In genomic region chr6:41562633-41562975, GRCh38 we compare ENCODE assay signal across 22 cellular contexts. TPM values are rescaled to one million over a fixed set of nuclear protein-coding genes. Genes with fewer than 3 reads are reported as not detected.
DNase-seq lines count a peak whose midpoint lies in the region; ATAC-seq and TF ChIP-seq lines count a peak whose summit lies in the region.
"Had no signal": no experiment of that assay in that cellular context is flagged by ENCODE, and none has a peak within 500 bp of the region (broad histone marks: within the 10 kb centered on the region; RNA-seq: fewer than 3 reads in every experiment).

No MANE protein-coding gene starts in this region.

- H3K4me1 Mint-ChIP-seq in type B pancreatic cell (ENCODE audit: unreplicated experiment) = peaks cover 48% of the 10 kb centered on the region
- peaks cover 29% of the 10 kb centered on the region for H3K4me1 Mint-ChIP-seq in activated CD8-positive, alpha-beta T cell treated with anti-CD3 and anti-CD28 coated beads, Interleukin-2, amount 10 ng/mL, durations not matched to agents 7 days and 5 days (ENCODE audit: low read depth)
- H3K4me1 Mint-ChIP-seq in Calu3 (ENCODE audit: low read depth, unreplicated experiment) = no peaks in the 10 kb centered on the region

- H3K4me3 ChIP-seq in OCI-LY7 (ENCODE audit: low read depth, low read length, poor library complexity, severe bottlenecking) (no peak overlapping the region), right lobe of liver (no peak overlapping the region)
- H3K4me3 ChIP-seq: dorsolateral prefrontal cortex, mucosa of descending colon, ovary, sigmoid colon, tibial nerve had no signal

- no peaks in the 10 kb centered on the region for H3K9me2 ChIP-seq in OCI-LY7 (ENCODE audit: insufficient read depth, low read length)

- H3K4me1 ChIP-seq in OCI-LY7 (ENCODE audit: insufficient read depth, low read length, poor library complexity, severe bottlenecking) (peaks cover 28% of the 10 kb centered on the region), right lobe of liver (peaks cover 0 to 56% (median 20%) of the 10 kb centered on the region in 4 donors)

- intact Hi-C loops in OCI-LY7 (cut with micrococcal nuclease; ENCODE audit: unreplicated experiment) (no loop called here), right lobe of liver (cut with DNase I) (no loop called here), Calu3 (cut with micrococcal nuclease; ENCODE audit: unreplicated experiment) (no loop called here)

- H3K4me2 ChIP-seq in OCI-LY7 (ENCODE audit: low read length) = peak overlapping the region; percentile 27; the same call in 1 of the 2 replicates

- H3K27ac Mint-ChIP-seq in type B pancreatic cell (peak overlapping the region; percentile 31), Calu3 (ENCODE audit: unreplicated experiment) (no peak overlapping the region)
- H3K27ac Mint-ChIP-seq in activated CD8-positive, alpha-beta T cell treated with anti-CD3 and anti-CD28 coated beads, Interleukin-2, amount 10 ng/mL, durations not matched to agents 7 days and 5 days = no peak overlapping the region
- H3K27ac Mint-ChIP-seq: activated CD4-positive, alpha-beta T cell treated with anti-CD3 and anti-CD28 coated beads, Interleukin-2, amount 10 ng/mL, durations not matched to agents 7 days and 5 days had no signal

- DNase-seq in NCI-H1436 (lab: John Stamatoyannopoulos, UW) (peak; percentile 68), NCI-H1436 treated with DMSO at 0.1 percent for 48 hours (lab: John Stamatoyannopoulos, UW) (no peak), OCI-LY7 (ENCODE audit: low spot score) (no peak), right lobe of liver (peak in 1 of 3 donors; percentile 36), type B pancreatic cell (ENCODE audit: extremely low spot score, unreplicated experiment) (no peak), Calu3 (no peak)
- no peak for DNase-seq in activated CD8-positive, alpha-beta T cell treated with anti-CD3 and anti-CD28 coated beads, Interleukin-2, amount 10 ng/mL, durations not matched to agents 7 days and 5 days
- DNase-seq: activated CD4-positive, alpha-beta T cell treated with anti-CD3 and anti-CD28 coated beads, Interleukin-2, amount 10 ng/mL, durations not matched to agents 7 days and 5 days; activated gamma-delta T cell; dorsolateral prefrontal cortex; erythroblast; foreskin melanocyte; GDM1; mucosa of descending colon; NCI-H187 treated with DMSO at 0.1 percent for 48 hours; NCI-H524; ovary; sigmoid colon; stimulated activated naive CD4-positive, alpha-beta T cell treated with Interleukin-2 at 50 U/mL for 16 hours had no signal

- CTCF ChIA-PET in OCI-LY7 (lab: Charles Lee; ENCODE audit: unreplicated experiment) (no interaction called here), Calu3 (lab: Charles Lee) (no interaction called here)
- CTCF ChIA-PET in activated CD8-positive, alpha-beta T cell treated with anti-CD3 and anti-CD28 coated beads, Interleukin-2, amount 10 ng/mL, durations not matched to agents 7 days and 5 days (lab: Charles Lee) = no interaction called here

- no peak for TF ChIP-seq POLR2A in right lobe of liver (IDR thresholded peaks at IDR 0.05)
- TF ChIP-seq POLR2A in GM18505 (IDR thresholded peaks at IDR 0.05; ENCODE audit: borderline replicate concordance, extremely low read depth, insufficient read depth, insufficient read length) = no peak

- H3K27ac ChIP-seq in OCI-LY7 (ENCODE audit: low read depth, low read length, poor library complexity, severe bottlenecking) (no peak overlapping the region), right lobe of liver (peak overlapping the region in 2 of 3 donors; percentile 54 to 59)
- H3K27ac ChIP-seq: 22Rv1, dorsolateral prefrontal cortex, ovary, sigmoid colon had no signal

- H3K36me3 Mint-ChIP-seq in type B pancreatic cell (peaks cover 20% of the 10 kb centered on the region), Calu3 (ENCODE audit: insufficient read depth, unreplicated experiment) (peaks cover 7% of the 10 kb centered on the region)
- H3K36me3 Mint-ChIP-seq in activated CD8-positive, alpha-beta T cell treated with anti-CD3 and anti-CD28 coated beads, Interleukin-2, amount 10 ng/mL, durations not matched to agents 7 days and 5 days (ENCODE audit: low read depth) = peaks cover 16% of the 10 kb centered on the region

- H3K27me3 Mint-ChIP-seq in type B pancreatic cell (no peaks in the 10 kb centered on the region), Calu3 (ENCODE audit: unreplicated experiment) (no peaks in the 10 kb centered on the region)
- peaks cover 35% of the 10 kb centered on the region for H3K27me3 Mint-ChIP-seq in activated CD8-positive, alpha-beta T cell treated with anti-CD3 and anti-CD28 coated beads, Interleukin-2, amount 10 ng/mL, durations not matched to agents 7 days and 5 days (ENCODE audit: low read depth)

- H3K27me3 ChIP-seq in right lobe of liver = no peaks in the 10 kb centered on the region
- H3K27me3 ChIP-seq: dorsolateral prefrontal cortex, ovary, sigmoid colon, tibial nerve had no signal

- 80% methylated on average over 1 of the region's 1 CpG for WGBS in right lobe of liver (ENCODE audit: insufficient coverage, low coverage, low lambda C conversion rate, missing lambda C conversion rate)

- BruUV-seq in OCI-LY7 (replicated peaks; lab: Mats Ljungman, UMichigan) (no TSS peak), Calu3 (replicated peaks; lab: Mats Ljungman, UMichigan) (no TSS peak)

- H3K4me3 Mint-ChIP-seq in type B pancreatic cell (no peak overlapping the region), Calu3 (ENCODE audit: low read depth, unreplicated experiment) (no peak overlapping the region)
- no peak overlapping the region for H3K4me3 Mint-ChIP-seq in activated CD8-positive, alpha-beta T cell treated with anti-CD3 and anti-CD28 coated beads, Interleukin-2, amount 10 ng/mL, durations not matched to agents 7 days and 5 days
- H3K4me3 Mint-ChIP-seq: activated CD4-positive, alpha-beta T cell treated with anti-CD3 and anti-CD28 coated beads, Interleukin-2, amount 10 ng/mL, durations not matched to agents 7 days and 5 days had no signal

- H3K9me3 ChIP-seq in OCI-LY7 (ENCODE audit: low read length) (no peaks in the 10 kb centered on the region), right lobe of liver (no peaks in the 10 kb centered on the region)
- H3K9me3 ChIP-seq: mucosa of descending colon, ovary, sigmoid colon, tibial nerve had no signal

- ATAC-seq in right lobe of liver (no peak), GM18505 (IDR thresholded peaks at IDR 0.05; ENCODE audit: unreplicated experiment) (no peak)
- no peak for ATAC-seq in activated CD8-positive, alpha-beta T cell treated with anti-CD3 and anti-CD28 coated beads, Interleukin-2, amount 10 ng/mL, durations not matched to agents 7 days and 5 days
- ATAC-seq: mucosa of descending colon had no signal

- no peak overlapping the region for H2AFZ ChIP-seq in OCI-LY7 (ENCODE audit: low read length)

- POLR2A ChIA-PET in OCI-LY7 (lab: Charles Lee) = interaction anchor here (0.6 kb wide), 1 partner anchor 141 kb away, joined by 4 read pairs; no protein-coding TSS in a partner anchor
- POLR2A ChIA-PET in activated CD8-positive, alpha-beta T cell treated with anti-CD3 and anti-CD28 coated beads, Interleukin-2, amount 10 ng/mL, durations not matched to agents 7 days and 5 days (lab: Charles Lee) = no interaction called here

- H3K36me3 ChIP-seq in OCI-LY7 (ENCODE audit: insufficient read depth, low read length) = peaks cover 21% of the 10 kb centered on the region
- peaks cover 0 to 7% (median 3%) of the 10 kb centered on the region in 4 donors for H3K36me3 ChIP-seq in right lobe of liver
- H3K36me3 ChIP-seq: ovary had no signal

- no peaks in the 10 kb centered on the region for H3K79me2 ChIP-seq in OCI-LY7 (ENCODE audit: insufficient read depth, low read depth, low read length)

- TF ChIP-seq CTCF in OCI-LY7 (conservative IDR thresholded peaks at IDR 0.05; ENCODE audit: low read length) (no peak), right lobe of liver (IDR thresholded peaks at IDR 0.05) (no peak), type B pancreatic cell (conservative IDR thresholded peaks at IDR 0.05) (no peak), Calu3 (IDR thresholded peaks at IDR 0.05; ENCODE audit: unreplicated experiment) (no peak)

- no peaks in the 10 kb centered on the region for H3K9me3 Mint-ChIP-seq in type B pancreatic cell
- H3K9me3 Mint-ChIP-seq in activated CD8-positive, alpha-beta T cell treated with anti-CD3 and anti-CD28 coated beads, Interleukin-2, amount 10 ng/mL, durations not matched to agents 7 days and 5 days (ENCODE audit: insufficient read depth) = no peaks in the 10 kb centered on the region
- no peaks in the 10 kb centered on the region for H3K9me3 Mint-ChIP-seq in Calu3 (ENCODE audit: low read depth, unreplicated experiment)
- H3K9me3 Mint-ChIP-seq: activated CD4-positive, alpha-beta T cell treated with anti-CD3 and anti-CD28 coated beads, Interleukin-2, amount 10 ng/mL, durations not matched to agents 7 days and 5 days had no signal

- no peaks in the 10 kb centered on the region; the same call in 1 of the 2 replicates for H4K20me1 ChIP-seq in OCI-LY7 (ENCODE audit: insufficient read depth, low read length)

RNA-seq across cellular contexts. Expression of gene FOXP4, which starts 16.4 kb away (rescaled TPM):
- 5.1 and 6.3 TPM in 2 replicates for total RNA-seq in OCI-LY7 (2014; rRNA removed; shearing (Covaris generic))
- total RNA-seq in OCI-LY7 (2022) = 26.3 and 26.7 TPM in 2 replicates
- total RNA-seq in right lobe of liver = 10 to 100 TPM; 12.6 to 19.2 (median 14.9) TPM
- total RNA-seq in type B pancreatic cell (ENCODE audit: low replicate concordance) = 62.2 and 100 TPM in 2 replicates
- total RNA-seq in activated CD8-positive, alpha-beta T cell treated with anti-CD3 and anti-CD28 coated beads, Interleukin-2, amount 10 ng/mL, durations not matched to agents 7 days and 5 days = 1 to 10 TPM; 6.7 to 7.1 TPM
- 47.8 and 50.9 TPM in 2 replicates for total RNA-seq in Calu3 (2022)
